Comparison of ENCODE assay signal across 11 cellular contexts in genomic region chr12:12979731-12980259, GRCh38. TPM values are rescaled to one million over a fixed set of nuclear protein-coding genes. Genes with fewer than 3 reads are reported as not detected.
A peak's percentile ranks its signal among the peaks of the same experiment; 100 is the strongest.
DNase-seq lines count a peak whose midpoint lies in the region; ATAC-seq, FAIRE-seq and TF ChIP-seq lines count a peak whose summit lies in the region.
"Had no signal": no experiment of that assay in that cellular context is flagged by ENCODE, and none has a peak within 500 bp of the region (broad histone marks: within the 10 kb centered on the region; RNA-seq: fewer than 3 reads in every experiment).

No MANE protein-coding gene starts in this region.

- H3K27ac ChIP-seq in brain microvascular endothelial cell (peak overlapping the region; percentile 98), adrenal gland (peak overlapping the region in 2 of 5 donors; percentile 47 to 81)
- H3K27ac ChIP-seq: gastrocnemius medialis had no signal

- H3K4me3 Mint-ChIP-seq in activated T-cell treated with anti-CD3 and anti-CD28 coated beads, Interleukin-2, amount 50 U/mL, for 72 hours: no peak overlapping the region

- H3K9me3 ChIP-seq in skeletal muscle satellite cell (replicated peaks; ENCODE audit: low read length) (no peaks in the 10 kb centered on the region), adrenal gland (replicated peaks in 1 of 3) (no peaks in the 10 kb centered on the region)
- H3K9me3 ChIP-seq: gastrocnemius medialis had no signal

- H3K9ac ChIP-seq in skeletal muscle satellite cell (ENCODE audit: low read depth, low read length): peak overlapping the region; percentile 77

- TF ChIP-seq CTCF in brain microvascular endothelial cell (IDR thresholded peaks at IDR 0.05; ENCODE audit: low read depth, low read length, missing control alignments): no peak
- no peak for TF ChIP-seq CTCF in adrenal gland (IDR thresholded peaks at IDR 0.05)

- ATAC-seq in activated T-cell treated with anti-CD3 and anti-CD28 coated beads, Interleukin-2, amount 50 U/mL, for 72 hours (replicated peaks in 1 of 2): no peak
- ATAC-seq in GM21381 (IDR thresholded peaks at IDR 0.05; ENCODE audit: unreplicated experiment): no peak
- ATAC-seq: gastrocnemius medialis had no signal

- peaks cover 0 to 2% of the 10 kb centered on the region in 2 donors for H3K36me3 Mint-ChIP-seq in activated T-cell treated with anti-CD3 and anti-CD28 coated beads, Interleukin-2, amount 50 U/mL, for 72 hours (ENCODE audit: insufficient read depth in 2 of 2)

- 56 to 67% (median 62%) methylated on average over 4 of the region's 4 CpGs for WGBS in adrenal gland, 4 donors

- peak; percentile 55 for FAIRE-seq in H54 (lab: Jason Lieb, UNC)

- H3K4me3 ChIP-seq in brain microvascular endothelial cell (ENCODE audit: low read depth, low read length) (no peak overlapping the region), skeletal muscle satellite cell (ENCODE audit: low read length) (peak overlapping the region; percentile 5), adrenal gland (no peak overlapping the region)
- H3K4me3 ChIP-seq: gastrocnemius medialis had no signal

- DNase-seq in H54 (ENCODE audit: insufficient read length, low spot score): peak; percentile 54
- DNase-seq in brain microvascular endothelial cell: peak; percentile 95
- peak; percentile 82 for DNase-seq in hepatic stellate cell (ENCODE audit: low spot score)
- DNase-seq in activated T-cell treated with anti-CD3 and anti-CD28 coated beads, Interleukin-2, amount 50 U/mL, for 72 hours: no peak
- DNase-seq in adrenal gland: no peak
- DNase-seq in RKO (ENCODE audit: low spot score): no peak
- DNase-seq: gastrocnemius medialis, GOT3, OCI-M1 had no signal

- no peak overlapping the region for H3K27ac Mint-ChIP-seq in activated T-cell treated with anti-CD3 and anti-CD28 coated beads, Interleukin-2, amount 50 U/mL, for 72 hours

- H3K27me3 ChIP-seq in brain microvascular endothelial cell (replicated peaks) (no peaks in the 10 kb centered on the region), skeletal muscle satellite cell (ENCODE audit: control insufficient read depth, insufficient read depth, low read length) (no peaks in the 10 kb centered on the region), adrenal gland (no peaks in the 10 kb centered on the region)
- H3K27me3 ChIP-seq: gastrocnemius medialis had no signal

- intact Hi-C loops in adrenal gland (cut with DNase I): loop anchor here (5.0 to 10.0 kb wide), 2 partner anchors 62 to 145 kb away; no protein-coding TSS in a partner anchor

- peaks cover 4% of the 10 kb centered on the region for H3K4me1 Mint-ChIP-seq in activated T-cell treated with anti-CD3 and anti-CD28 coated beads, Interleukin-2, amount 50 U/mL, for 72 hours (ENCODE audit: low read depth)

- in situ Hi-C loops in brain microvascular endothelial cell (cut with HindIII; ENCODE audit: low pct_ligation_motif_present, low sequenced_read_pairs): loop anchor here (25.0 kb wide), 1 partner anchor 233 kb away; no protein-coding TSS in a partner anchor

- H3K36me3 ChIP-seq in brain microvascular endothelial cell (replicated peaks) (peaks cover 5% of the 10 kb centered on the region), skeletal muscle satellite cell (ENCODE audit: insufficient read depth, low read length) (peaks cover 50% of the 10 kb centered on the region), adrenal gland (replicated peaks in 1 of 2) (peaks cover 0 to 32% of the 10 kb centered on the region in 2 donors)

- H3K4me1 ChIP-seq in skeletal muscle satellite cell (ENCODE audit: control insufficient read depth, insufficient read depth, low read length) (peaks cover 43% of the 10 kb centered on the region), adrenal gland (replicated peaks in 1 of 2) (peaks cover 0 to 9% of the 10 kb centered on the region in 2 donors)
- H3K4me1 ChIP-seq: gastrocnemius medialis had no signal

- H3K9me3 Mint-ChIP-seq in activated T-cell treated with anti-CD3 and anti-CD28 coated beads, Interleukin-2, amount 50 U/mL, for 72 hours: no peaks in the 10 kb centered on the region

- no peaks in the 10 kb centered on the region for H3K27me3 Mint-ChIP-seq in activated T-cell treated with anti-CD3 and anti-CD28 coated beads, Interleukin-2, amount 50 U/mL, for 72 hours (ENCODE audit: low read depth)

- TF ChIP-seq POLR2A in H54 (IDR thresholded peaks at IDR 0.05; ENCODE audit: low read depth, low read length) (no peak), adrenal gland (IDR thresholded peaks at IDR 0.05) (no peak)

- H3K4me2 ChIP-seq in skeletal muscle satellite cell (ENCODE audit: low read length): peak overlapping the region; percentile 46

RNA-seq across cellular contexts. Expression of gene HEBP1, which starts 20.3 kb away (rescaled TPM):
- total RNA-seq in skeletal muscle satellite cell (2012; rRNA removed): 10.9 and 15.0 TPM in 2 replicates
- total RNA-seq in activated T-cell treated with anti-CD3 and anti-CD28 coated beads, Interleukin-2, amount 50 U/mL, for 72 hours: 10 to 100 TPM; 28.3 to 30.4 TPM
- 100 to 1,000 TPM in 4 of 8 donors, 10 to 100 TPM in 4; 49.1 to 165 (median 112) TPM for total RNA-seq in adrenal gland
- 100 to 1,000 TPM in 1 of 3 donors, 10 to 100 TPM in 2; 53.3 to 142 (median 53.4) TPM for polyA plus RNA-seq in adrenal gland

RNA-seq across cellular contexts. Expression of gene GPRC5D, which starts 27.8 kb away (rescaled TPM):
- total RNA-seq in skeletal muscle satellite cell (2012; rRNA removed): not detected in 2 replicates
- total RNA-seq in activated T-cell treated with anti-CD3 and anti-CD28 coated beads, Interleukin-2, amount 50 U/mL, for 72 hours: not detected
- total RNA-seq in adrenal gland: not detected
- polyA plus RNA-seq in adrenal gland: under 1 TPM in 2 of 3 donors, not detected in 1; 0.17 to 0.40 TPM
- total RNA-seq: gastrocnemius medialis had no signal

Comparison
In these comparisons a context has a peak if more than half of its experiments do, and no peak if none do; other contexts are left out.
1. DNase-seq: peak in H54 (single experiment), brain microvascular endothelial cell (single experiment) and hepatic stellate cell (single experiment); none in activated T-cell treated with anti-CD3 and anti-CD28 coated beads, Interleukin-2, amount 50 U/mL, for 72 hours (0 of 2), adrenal gland (0 of 7) and RKO (single experiment).